ENCODE assay signal across 29 cellular contexts in the genomic region with DNA sequence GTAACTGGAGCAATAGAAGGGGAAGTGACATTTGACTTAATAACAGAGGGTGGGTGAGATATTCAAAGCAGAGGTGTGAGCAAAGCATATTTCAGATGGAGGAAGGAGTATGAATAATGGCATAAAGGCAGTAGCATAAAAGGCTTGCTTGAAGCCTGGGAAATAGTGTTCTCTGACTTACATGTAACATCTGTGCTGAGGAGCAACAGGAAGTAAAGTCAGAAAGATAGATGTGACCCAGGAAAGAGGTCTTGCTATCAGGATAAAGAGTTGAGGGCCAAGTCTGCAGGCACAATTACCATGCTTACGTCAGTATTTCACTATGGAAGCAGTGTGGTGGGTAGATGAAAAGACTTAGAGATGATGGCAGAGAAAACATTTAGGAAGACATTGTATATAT.
"Had no signal": no experiment of that assay in that cellular context is flagged by ENCODE, and none has a peak within 500 bp of the region (broad histone marks: within the 10 kb centered on the region; RNA-seq: fewer than 3 reads in every experiment).

No MANE protein-coding gene starts in this region.

- H3K36me3 ChIP-seq: cardiac muscle cell had no signal

- H3K27me3 ChIP-seq: adrenal gland, breast epithelium, cardiac muscle cell, esophagus squamous epithelium, gastroesophageal sphincter, heart right ventricle, hepatocyte had no signal

- H3K27ac ChIP-seq: adrenal gland, breast epithelium, cardiac muscle cell, epithelial cell of prostate, esophagus squamous epithelium, gastroesophageal sphincter, heart right ventricle, hepatocyte had no signal

- FAIRE-seq: colon had no signal

- H3K4me1 ChIP-seq: breast epithelium had no signal

- H3K9me3 ChIP-seq: adrenal gland, breast epithelium, esophagus squamous epithelium, gastroesophageal sphincter, heart right ventricle had no signal

- H3K79me2 ChIP-seq: hepatocyte had no signal

- H2AFZ ChIP-seq: hepatocyte had no signal

- H3K4me2 ChIP-seq: hepatocyte had no signal

- H3K4me3 ChIP-seq: adrenal gland, breast epithelium, cardiac muscle cell, esophagus squamous epithelium, gastroesophageal sphincter, heart right ventricle, hepatocyte had no signal

- ATAC-seq: activated naive CD8-positive, alpha-beta T cell treated with anti-CD3 and anti-CD28 coated beads, Interleukin-2, amount 50 U/mL, for 24 hours; activated T-cell treated with anti-CD3 and anti-CD28 coated beads, Interleukin-2, amount 50 U/mL, for 4 hours; effector memory CD8-positive, alpha-beta T cell; gastroesophageal sphincter; heart right ventricle had no signal

- DNase-seq: activated CD4-positive, alpha-beta memory T cell treated with anti-CD3 and anti-CD28 coated beads, Interleukin-2, amount 10 ng/mL, durations not matched to agents 7 days and 5 days; activated CD4-positive, alpha-beta T cell treated with anti-CD3 and anti-CD28 coated beads for 4 hours; activated CD4-positive, alpha-beta T cell treated with anti-CD3 and anti-CD28 coated beads, Interleukin-2, amount 10 ng/mL, durations not matched to agents 7 days and 5 days; activated CD4-positive, alpha-beta T cell treated with anti-CD3 and anti-CD28 coated beads, Interleukin-2, amount 50 U/mL, for 4 hours; activated CD4-positive, CD25-positive, alpha-beta regulatory T cell; activated CD4-positive, CD25-positive, alpha-beta regulatory T cell treated with anti-CD3 and anti-CD28 coated beads, Interleukin-2, amount 50 U/mL, for 72 hours; activated CD8-positive, alpha-beta memory T cell treated with anti-CD3 and anti-CD28 coated beads, Interleukin-2, amount 50 U/mL, for 48 hours; activated effector memory CD4-positive, alpha-beta T cell treated with anti-CD3 and anti-CD28 coated beads, Interleukin-2, amount 50 U/mL, for 16 hours; activated naive CD4-positive, alpha-beta T cell treated with anti-CD3 and anti-CD28 coated beads for 36 hours; activated naive CD8-positive, alpha-beta T cell treated with anti-CD3 and anti-CD28 coated beads for 36 hours; activated naive CD8-positive, alpha-beta T cell treated with anti-CD3 and anti-CD28 coated beads, Interleukin-2, amount 50 U/mL, for 24 hours; activated T-cell treated with anti-CD3 and anti-CD28 coated beads, Interleukin-2, amount 50 U/mL, for 4 hours; adrenal gland; amygdala; aorta; cortex of kidney; dermis blood vessel endothelial cell; effector CD4-positive, alpha-beta T cell; effector memory CD8-positive, alpha-beta T cell; esophagus squamous epithelium; foreskin melanocyte; heart right ventricle; T-helper 2 cell had no signal
